1 cellular context compared by ENCODE assay signal in the genomic region with DNA sequence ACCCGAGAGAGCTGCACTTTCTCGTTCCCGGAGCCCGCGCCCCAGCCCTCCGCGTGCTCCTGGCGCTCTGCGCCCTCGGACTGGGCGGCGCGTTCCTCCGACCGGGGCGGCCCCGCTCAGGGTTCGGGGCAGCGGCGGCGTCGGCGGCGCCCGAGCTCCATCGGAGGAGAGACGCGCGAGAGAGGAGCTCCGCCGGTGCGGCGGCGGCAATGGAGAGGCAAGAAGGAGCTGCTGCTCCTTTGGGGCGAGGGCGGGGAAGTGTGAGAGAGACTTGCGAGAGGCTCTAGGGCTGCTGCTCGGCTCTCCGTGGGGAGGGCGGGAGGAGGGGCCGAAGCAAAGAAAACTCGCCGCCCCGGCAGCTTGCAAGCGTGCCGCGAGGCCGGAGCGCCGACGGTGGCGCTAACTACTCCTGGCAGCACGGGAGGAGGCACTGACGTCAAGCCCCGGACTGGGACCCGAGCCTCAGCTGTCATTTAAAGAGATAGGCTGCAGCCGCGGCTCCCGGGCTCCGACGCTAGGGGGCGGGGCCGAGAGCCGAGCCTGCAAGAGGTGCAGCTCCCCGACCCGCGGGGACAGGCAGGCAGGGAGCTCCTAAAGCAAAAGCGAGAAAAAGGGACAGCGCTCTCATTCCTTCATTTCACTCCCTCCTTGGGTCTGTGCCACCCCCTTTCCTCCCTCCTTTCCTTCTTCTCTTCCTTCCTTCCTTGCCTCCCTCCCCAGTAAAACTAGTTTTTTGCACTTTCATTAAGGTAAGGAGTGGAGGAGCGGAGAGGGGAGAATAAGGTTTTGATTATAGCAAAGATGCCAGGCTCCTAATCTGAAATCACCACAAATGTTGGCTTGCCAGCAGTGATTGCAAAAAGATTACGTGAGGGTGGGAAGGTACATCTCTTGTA.
TF ChIP-seq lines count a peak whose summit lies in the region.

A gene (minus strand): TSS at position 262 of the 896 bp plus-strand sequence.

TF ChIP-seq in HEK293, 187 proteins besides CTCF, POLR2A, EP300 and RAD21 (continued from another document and continues in another):
- TF ChIP-seq, protein P1, sequence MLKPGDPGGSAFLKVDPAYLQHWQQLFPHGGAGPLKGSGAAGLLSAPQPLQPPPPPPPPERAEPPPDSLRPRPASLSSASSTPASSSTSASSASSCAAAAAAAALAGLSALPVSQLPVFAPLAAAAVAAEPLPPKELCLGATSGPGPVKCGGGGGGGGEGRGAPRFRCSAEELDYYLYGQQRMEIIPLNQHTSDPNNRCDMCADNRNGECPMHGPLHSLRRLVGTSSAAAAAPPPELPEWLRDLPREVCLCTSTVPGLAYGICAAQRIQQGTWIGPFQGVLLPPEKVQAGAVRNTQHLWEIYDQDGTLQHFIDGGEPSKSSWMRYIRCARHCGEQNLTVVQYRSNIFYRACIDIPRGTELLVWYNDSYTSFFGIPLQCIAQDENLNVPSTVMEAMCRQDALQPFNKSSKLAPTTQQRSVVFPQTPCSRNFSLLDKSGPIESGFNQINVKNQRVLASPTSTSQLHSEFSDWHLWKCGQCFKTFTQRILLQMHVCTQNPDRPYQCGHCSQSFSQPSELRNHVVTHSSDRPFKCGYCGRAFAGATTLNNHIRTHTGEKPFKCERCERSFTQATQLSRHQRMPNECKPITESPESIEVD (tag by site-specific recombination; IDR thresholded peaks at IDR 0.05) = no peak
- no peak for TF ChIP-seq ZFP41 (tag by site-specific recombination; IDR thresholded peaks at IDR 0.05; ENCODE audit: borderline replicate concordance)
- TF ChIP-seq, protein P2, sequence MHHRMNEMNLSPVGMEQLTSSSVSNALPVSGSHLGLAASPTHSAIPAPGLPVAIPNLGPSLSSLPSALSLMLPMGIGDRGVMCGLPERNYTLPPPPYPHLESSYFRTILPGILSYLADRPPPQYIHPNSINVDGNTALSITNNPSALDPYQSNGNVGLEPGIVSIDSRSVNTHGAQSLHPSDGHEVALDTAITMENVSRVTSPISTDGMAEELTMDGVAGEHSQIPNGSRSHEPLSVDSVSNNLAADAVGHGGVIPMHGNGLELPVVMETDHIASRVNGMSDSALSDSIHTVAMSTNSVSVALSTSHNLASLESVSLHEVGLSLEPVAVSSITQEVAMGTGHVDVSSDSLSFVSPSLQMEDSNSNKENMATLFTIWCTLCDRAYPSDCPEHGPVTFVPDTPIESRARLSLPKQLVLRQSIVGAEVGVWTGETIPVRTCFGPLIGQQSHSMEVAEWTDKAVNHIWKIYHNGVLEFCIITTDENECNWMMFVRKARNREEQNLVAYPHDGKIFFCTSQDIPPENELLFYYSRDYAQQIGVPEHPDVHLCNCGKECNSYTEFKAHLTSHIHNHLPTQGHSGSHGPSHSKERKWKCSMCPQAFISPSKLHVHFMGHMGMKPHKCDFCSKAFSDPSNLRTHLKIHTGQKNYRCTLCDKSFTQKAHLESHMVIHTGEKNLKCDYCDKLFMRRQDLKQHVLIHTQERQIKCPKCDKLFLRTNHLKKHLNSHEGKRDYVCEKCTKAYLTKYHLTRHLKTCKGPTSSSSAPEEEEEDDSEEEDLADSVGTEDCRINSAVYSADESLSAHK (tag by site-specific recombination; IDR thresholded peaks at IDR 0.05) = no peak
- TF ChIP-seq ZBTB20 (tag by site-specific recombination; IDR thresholded peaks at IDR 0.05) = peak; percentile 71; the same call in 1 of the 2 replicates
- TF ChIP-seq, protein P3, sequence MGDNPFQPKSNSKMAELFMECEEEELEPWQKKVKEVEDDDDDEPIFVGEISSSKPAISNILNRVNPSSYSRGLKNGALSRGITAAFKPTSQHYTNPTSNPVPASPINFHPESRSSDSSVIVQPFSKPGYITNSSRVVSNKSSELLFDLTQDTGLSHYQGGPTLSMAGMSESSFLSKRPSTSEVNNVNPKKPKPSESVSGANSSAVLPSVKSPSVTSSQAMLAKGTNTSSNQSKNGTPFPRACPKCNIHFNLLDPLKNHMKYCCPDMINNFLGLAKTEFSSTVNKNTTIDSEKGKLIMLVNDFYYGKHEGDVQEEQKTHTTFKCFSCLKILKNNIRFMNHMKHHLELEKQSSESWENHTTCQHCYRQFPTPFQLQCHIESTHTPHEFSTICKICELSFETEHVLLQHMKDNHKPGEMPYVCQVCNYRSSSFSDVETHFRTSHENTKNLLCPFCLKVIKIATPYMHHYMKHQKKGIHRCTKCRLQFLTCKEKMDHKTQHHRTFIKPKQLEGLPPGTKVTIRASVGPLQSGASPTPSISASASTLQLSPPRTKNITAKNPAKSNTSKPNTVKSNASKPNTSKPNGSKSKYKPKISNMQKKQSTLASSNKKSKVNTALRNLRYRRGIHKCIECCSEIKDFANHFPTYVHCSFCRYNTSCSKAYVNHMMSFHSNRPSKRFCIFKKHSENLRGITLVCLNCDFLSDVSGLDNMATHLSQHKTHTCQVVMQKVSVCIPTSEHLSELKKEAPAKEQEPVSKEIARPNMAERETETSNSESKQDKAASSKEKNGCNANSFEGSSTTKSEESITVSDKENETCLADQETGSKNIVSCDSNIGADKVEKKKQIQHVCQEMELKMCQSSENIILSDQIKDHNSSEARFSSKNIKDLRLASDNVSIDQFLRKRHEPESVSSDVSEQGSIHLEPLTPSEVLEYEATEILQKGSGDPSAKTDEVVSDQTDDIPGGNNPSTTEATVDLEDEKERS (tag by site-specific recombination; IDR thresholded peaks at IDR 0.05) = no peak
- peak; percentile 83 for TF ChIP-seq ZBTB17 (tag by site-specific recombination; IDR thresholded peaks at IDR 0.05)
- TF ChIP-seq, protein P4, sequence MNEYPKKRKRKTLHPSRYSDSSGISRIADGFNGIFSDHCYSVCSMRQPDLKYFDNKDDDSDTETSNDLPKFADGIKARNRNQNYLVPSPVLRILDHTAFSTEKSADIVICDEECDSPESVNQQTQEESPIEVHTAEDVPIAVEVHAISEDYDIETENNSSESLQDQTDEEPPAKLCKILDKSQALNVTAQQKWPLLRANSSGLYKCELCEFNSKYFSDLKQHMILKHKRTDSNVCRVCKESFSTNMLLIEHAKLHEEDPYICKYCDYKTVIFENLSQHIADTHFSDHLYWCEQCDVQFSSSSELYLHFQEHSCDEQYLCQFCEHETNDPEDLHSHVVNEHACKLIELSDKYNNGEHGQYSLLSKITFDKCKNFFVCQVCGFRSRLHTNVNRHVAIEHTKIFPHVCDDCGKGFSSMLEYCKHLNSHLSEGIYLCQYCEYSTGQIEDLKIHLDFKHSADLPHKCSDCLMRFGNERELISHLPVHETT (tag by site-specific recombination; IDR thresholded peaks at IDR 0.05) = no peak
- TF ChIP-seq ZNF311 (tag by site-specific recombination; IDR thresholded peaks at IDR 0.05; ENCODE audit: borderline replicate concordance) = no peak
- no peak for TF ChIP-seq ZSCAN23 (tag by site-specific recombination; IDR thresholded peaks at IDR 0.05)
- TF ChIP-seq, protein P5, sequence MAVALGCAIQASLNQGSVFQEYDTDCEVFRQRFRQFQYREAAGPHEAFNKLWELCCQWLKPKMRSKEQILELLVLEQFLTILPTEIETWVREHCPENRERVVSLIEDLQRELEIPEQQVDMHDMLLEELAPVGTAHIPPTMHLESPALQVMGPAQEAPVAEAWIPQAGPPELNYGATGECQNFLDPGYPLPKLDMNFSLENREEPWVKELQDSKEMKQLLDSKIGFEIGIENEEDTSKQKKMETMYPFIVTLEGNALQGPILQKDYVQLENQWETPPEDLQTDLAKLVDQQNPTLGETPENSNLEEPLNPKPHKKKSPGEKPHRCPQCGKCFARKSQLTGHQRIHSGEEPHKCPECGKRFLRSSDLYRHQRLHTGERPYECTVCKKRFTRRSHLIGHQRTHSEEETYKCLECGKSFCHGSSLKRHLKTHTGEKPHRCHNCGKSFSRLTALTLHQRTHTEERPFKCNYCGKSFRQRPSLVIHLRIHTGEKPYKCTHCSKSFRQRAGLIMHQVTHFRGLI (tag by site-specific recombination; IDR thresholded peaks at IDR 0.05) = no peak
- no peak for TF ChIP-seq RBAK (tag by site-specific recombination; IDR thresholded peaks at IDR 0.05)
- TF ChIP-seq ZNF10 (tag by site-specific recombination; IDR thresholded peaks at IDR 0.05) = no peak
- TF ChIP-seq ZFHX2 (tag by site-specific recombination; conservative IDR thresholded peaks at IDR 0.05) = no peak
- no peak for TF ChIP-seq ZNF621 (tag by site-specific recombination; IDR thresholded peaks at IDR 0.05)
- no peak for TF ChIP-seq ZNF426 (tag by site-specific recombination; IDR thresholded peaks at IDR 0.05)
- TF ChIP-seq, protein P6, sequence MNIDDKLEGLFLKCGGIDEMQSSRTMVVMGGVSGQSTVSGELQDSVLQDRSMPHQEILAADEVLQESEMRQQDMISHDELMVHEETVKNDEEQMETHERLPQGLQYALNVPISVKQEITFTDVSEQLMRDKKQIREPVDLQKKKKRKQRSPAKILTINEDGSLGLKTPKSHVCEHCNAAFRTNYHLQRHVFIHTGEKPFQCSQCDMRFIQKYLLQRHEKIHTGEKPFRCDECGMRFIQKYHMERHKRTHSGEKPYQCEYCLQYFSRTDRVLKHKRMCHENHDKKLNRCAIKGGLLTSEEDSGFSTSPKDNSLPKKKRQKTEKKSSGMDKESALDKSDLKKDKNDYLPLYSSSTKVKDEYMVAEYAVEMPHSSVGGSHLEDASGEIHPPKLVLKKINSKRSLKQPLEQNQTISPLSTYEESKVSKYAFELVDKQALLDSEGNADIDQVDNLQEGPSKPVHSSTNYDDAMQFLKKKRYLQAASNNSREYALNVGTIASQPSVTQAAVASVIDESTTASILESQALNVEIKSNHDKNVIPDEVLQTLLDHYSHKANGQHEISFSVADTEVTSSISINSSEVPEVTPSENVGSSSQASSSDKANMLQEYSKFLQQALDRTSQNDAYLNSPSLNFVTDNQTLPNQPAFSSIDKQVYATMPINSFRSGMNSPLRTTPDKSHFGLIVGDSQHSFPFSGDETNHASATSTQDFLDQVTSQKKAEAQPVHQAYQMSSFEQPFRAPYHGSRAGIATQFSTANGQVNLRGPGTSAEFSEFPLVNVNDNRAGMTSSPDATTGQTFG (tag by site-specific recombination; IDR thresholded peaks at IDR 0.05; ENCODE audit: borderline replicate concordance) = no peak
- TF ChIP-seq, protein P7, sequence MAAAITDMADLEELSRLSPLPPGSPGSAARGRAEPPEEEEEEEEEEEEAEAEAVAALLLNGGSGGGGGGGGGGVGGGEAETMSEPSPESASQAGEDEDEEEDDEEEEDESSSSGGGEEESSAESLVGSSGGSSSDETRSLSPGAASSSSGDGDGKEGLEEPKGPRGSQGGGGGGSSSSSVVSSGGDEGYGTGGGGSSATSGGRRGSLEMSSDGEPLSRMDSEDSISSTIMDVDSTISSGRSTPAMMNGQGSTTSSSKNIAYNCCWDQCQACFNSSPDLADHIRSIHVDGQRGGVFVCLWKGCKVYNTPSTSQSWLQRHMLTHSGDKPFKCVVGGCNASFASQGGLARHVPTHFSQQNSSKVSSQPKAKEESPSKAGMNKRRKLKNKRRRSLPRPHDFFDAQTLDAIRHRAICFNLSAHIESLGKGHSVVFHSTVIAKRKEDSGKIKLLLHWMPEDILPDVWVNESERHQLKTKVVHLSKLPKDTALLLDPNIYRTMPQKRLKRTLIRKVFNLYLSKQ (tag by site-specific recombination; IDR thresholded peaks at IDR 0.05; ENCODE audit: borderline replicate concordance) = no peak
- no peak for TF ChIP-seq ZFP37 (tag by site-specific recombination; IDR thresholded peaks at IDR 0.05)
- no peak for TF ChIP-seq ZNF133 (tag by site-specific recombination; IDR thresholded peaks at IDR 0.05)
- 0 out of 2 replicates have a peak, but pooled peaks have one; percentile 29 for TF ChIP-seq GLIS2 (tag by site-specific recombination; IDR thresholded peaks at IDR 0.05)
- no peak for TF ChIP-seq GLI2 (tag by site-specific recombination; IDR thresholded peaks at IDR 0.05; ENCODE audit: borderline replicate concordance, low read depth)
- TF ChIP-seq ZNF157 (tag by site-specific recombination; IDR thresholded peaks at IDR 0.05) = no peak
- TF ChIP-seq ZNF404 (tag by site-specific recombination; IDR thresholded peaks at IDR 0.05) = no peak
- TF ChIP-seq, protein P8, sequence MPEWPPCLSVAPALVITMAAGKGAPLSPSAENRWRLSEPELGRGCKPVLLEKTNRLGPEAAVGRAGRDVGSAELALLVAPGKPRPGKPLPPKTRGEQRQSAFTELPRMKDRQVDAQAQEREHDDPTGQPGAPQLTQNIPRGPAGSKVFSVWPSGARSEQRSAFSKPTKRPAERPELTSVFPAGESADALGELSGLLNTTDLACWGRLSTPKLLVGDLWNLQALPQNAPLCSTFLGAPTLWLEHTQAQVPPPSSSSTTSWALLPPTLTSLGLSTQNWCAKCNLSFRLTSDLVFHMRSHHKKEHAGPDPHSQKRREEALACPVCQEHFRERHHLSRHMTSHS (tag by site-specific recombination; IDR thresholded peaks at IDR 0.05) = no peak
- TF ChIP-seq SP3 (tag by site-specific recombination; IDR thresholded peaks at IDR 0.05) = peak; percentile 56
- no peak for TF ChIP-seq ZNF266 (tag by site-specific recombination; IDR thresholded peaks at IDR 0.05; ENCODE audit: low read depth)
- TF ChIP-seq, protein P9, sequence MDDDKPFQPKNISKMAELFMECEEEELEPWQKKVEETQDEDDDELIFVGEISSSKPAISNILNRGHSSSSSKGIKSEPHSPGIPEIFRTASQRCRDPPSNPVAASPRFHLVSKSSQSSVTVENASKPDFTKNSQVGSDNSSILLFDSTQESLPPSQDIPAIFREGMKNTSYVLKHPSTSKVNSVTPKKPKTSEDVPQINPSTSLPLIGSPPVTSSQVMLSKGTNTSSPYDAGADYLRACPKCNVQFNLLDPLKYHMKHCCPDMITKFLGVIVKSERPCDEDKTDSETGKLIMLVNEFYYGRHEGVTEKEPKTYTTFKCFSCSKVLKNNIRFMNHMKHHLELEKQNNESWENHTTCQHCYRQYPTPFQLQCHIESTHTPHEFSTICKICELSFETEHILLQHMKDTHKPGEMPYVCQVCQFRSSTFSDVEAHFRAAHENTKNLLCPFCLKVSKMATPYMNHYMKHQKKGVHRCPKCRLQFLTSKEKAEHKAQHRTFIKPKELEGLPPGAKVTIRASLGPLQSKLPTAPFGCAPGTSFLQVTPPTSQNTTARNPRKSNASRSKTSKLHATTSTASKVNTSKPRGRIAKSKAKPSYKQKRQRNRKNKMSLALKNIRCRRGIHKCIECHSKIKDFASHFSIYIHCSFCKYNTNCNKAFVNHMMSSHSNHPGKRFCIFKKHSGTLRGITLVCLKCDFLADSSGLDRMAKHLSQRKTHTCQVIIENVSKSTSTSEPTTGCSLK (tag by site-specific recombination; IDR thresholded peaks at IDR 0.05) = no peak
- TF ChIP-seq ZNF202 (tag by site-specific recombination; IDR thresholded peaks at IDR 0.05; ENCODE audit: borderline replicate concordance) = no peak
- TF ChIP-seq ZNF629 (tag by site-specific recombination; IDR thresholded peaks at IDR 0.05) = peak; percentile 78
- no peak for TF ChIP-seq ZNF623 (tag by site-specific recombination; IDR thresholded peaks at IDR 0.05)
- TF ChIP-seq ZNF473 (tag by site-specific recombination; IDR thresholded peaks at IDR 0.05) = no peak
- TF ChIP-seq, protein P10, sequence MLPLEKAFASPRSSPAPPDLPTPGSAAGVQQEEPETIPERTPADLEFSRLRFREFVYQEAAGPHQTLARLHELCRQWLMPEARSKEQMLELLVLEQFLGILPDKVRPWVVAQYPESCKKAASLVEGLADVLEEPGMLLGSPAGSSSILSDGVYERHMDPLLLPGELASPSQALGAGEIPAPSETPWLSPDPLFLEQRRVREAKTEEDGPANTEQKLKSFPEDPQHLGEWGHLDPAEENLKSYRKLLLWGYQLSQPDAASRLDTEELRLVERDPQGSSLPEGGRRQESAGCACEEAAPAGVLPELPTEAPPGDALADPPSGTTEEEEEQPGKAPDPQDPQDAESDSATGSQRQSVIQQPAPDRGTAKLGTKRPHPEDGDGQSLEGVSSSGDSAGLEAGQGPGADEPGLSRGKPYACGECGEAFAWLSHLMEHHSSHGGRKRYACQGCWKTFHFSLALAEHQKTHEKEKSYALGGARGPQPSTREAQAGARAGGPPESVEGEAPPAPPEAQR (tag by site-specific recombination; IDR thresholded peaks at IDR 0.05) = no peak
- TF ChIP-seq ZBTB1 (tag by site-specific recombination; IDR thresholded peaks at IDR 0.05) = no peak
- TF ChIP-seq ZNF677 (tag by site-specific recombination; IDR thresholded peaks at IDR 0.05) = no peak
- TF ChIP-seq ZNF350 (tag by site-specific recombination; IDR thresholded peaks at IDR 0.05) = no peak
- TF ChIP-seq ZNF433 (tag by site-specific recombination; IDR thresholded peaks at IDR 0.05; ENCODE audit: low read depth) = no peak
- no peak for TF ChIP-seq ZNF175 (tag by site-specific recombination; IDR thresholded peaks at IDR 0.05)
